ENCODE assay signal across 8 cellular contexts in the genomic region with DNA sequence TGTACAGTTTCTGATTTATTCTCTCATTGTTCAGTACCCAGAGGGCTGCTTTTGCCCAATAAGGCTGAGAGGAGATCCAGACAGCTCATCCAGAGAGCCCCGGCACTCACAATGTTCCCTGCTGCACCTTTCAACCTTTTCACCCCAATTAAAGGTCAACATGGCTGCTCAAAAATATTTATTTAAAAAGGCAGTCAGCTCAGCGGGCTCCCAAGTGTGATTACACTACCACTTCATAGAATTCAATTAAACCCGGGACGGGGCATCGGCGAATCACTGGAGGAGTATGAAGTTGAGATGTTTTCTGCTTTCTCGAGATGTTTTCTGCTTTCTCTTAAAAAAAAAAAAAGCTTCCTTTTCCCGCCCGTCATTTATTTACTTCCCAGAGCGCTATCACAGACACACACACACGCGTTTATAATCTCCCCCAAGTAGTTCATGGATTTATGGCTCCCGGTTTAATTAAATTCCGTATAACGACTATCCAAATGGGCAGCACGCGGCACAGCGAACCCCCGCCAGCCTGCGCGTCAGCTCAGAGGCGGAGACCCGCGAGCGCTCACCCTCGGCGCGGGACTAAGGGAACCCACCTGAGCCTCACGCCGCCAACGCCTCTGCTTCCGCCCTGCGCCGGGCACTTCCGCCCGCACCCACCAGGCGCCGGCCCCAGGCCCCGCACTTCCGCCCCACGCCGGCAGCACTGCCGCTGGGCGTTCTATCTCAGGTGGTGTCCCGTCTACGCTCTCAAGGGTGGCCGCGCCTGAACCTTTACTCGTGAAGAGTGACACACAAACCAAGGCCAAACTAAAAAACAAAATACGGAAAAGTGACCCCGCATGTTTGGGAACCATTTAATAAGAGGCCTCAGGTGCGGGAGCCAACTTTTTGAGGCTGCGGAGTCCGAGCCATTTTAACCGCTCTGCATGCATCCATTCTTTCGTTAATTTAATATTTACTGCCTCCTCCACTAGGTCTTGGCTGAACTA. TPM values are rescaled to one million over a fixed set of nuclear protein-coding genes. Genes with fewer than 3 reads are reported as not detected.
DNase-seq lines count a peak whose midpoint lies in the region; ATAC-seq and TF ChIP-seq lines count a peak whose summit lies in the region.

C5orf63 (minus strand) TSS at position 642 of the 986 bp plus-strand sequence. CDS start 14,507 bp downstream, outside the sequence.

- H3K36me3 ChIP-seq in MG63 (peaks cover 17% of the 10 kb centered on the region), WERI-Rb-1 (no peaks in the 10 kb centered on the region), breast epithelium (no peaks in the 10 kb centered on the region), left lung (no peaks in the 10 kb centered on the region)

- H3K27ac ChIP-seq in WERI-Rb-1 (peak within 1 kb of the TSS; percentile 67), breast epithelium (peak within 1 kb of the TSS; percentile 29 to 62), left lung (peak within 1 kb of the TSS in 1 of 2 donors; percentile 57)

- H3K9me3 ChIP-seq in MG63 (no peaks in the 10 kb centered on the region), WERI-Rb-1 (ENCODE audit: severe bottlenecking) (no peaks in the 10 kb centered on the region), breast epithelium (no peaks in the 10 kb centered on the region), left lung (no peaks in the 10 kb centered on the region)

- ATAC-seq in GM21825 (IDR thresholded peaks at IDR 0.05; ENCODE audit: unreplicated experiment) (peak; percentile 99), left lung (peak; percentile 97)

- intact Hi-C loops in breast epithelium (cut with DNase I; ENCODE audit: low total_unique reads) (no loop called here), left lung (cut with DNase I) (no loop called here)

- TF ChIP-seq POLR2A in breast epithelium (IDR thresholded peaks at IDR 0.05) = no peak

- peak; percentile 77 for DNase-seq in GM03348 (ENCODE audit: low spot score)
- DNase-seq in MG63 = peak; percentile 88
- peak; percentile 71 for DNase-seq in WERI-Rb-1
- peak in 1 of 2 donors; percentile 58 for DNase-seq in breast epithelium (ENCODE audit: low spot score in 2 of 2)
- DNase-seq in left lung = peak; percentile 69 to 93
- DNase-seq in stimulated activated CD4-positive, alpha-beta T cell treated with anti-CD3 and anti-CD28 coated beads, TNF-alpha, amount 100 ng/mL, for 4 hours (ENCODE audit: low read depth in 3 of 3) = peak; percentile 38 to 55 (median 49)
- DNase-seq in epidermal melanocyte (ENCODE audit: insufficient read length, low spot score) = no peak

- H3K4me1 ChIP-seq in breast epithelium (no peaks in the 10 kb centered on the region), left lung (peaks cover 0 to 10% of the 10 kb centered on the region in 2 donors)

- H3K4me3 ChIP-seq in MG63 (peak within 1 kb of the TSS; percentile 69), WERI-Rb-1 (ENCODE audit: low read depth, low read length) (peak within 1 kb of the TSS; percentile 47), breast epithelium (peak within 1 kb of the TSS; percentile 54 to 83 (median 56)), left lung (peak within 1 kb of the TSS; percentile 54 to 55)

- TF ChIP-seq CTCF in WERI-Rb-1 (IDR thresholded peaks at IDR 0.05; ENCODE audit: low read depth, low read length) = no peak
- TF ChIP-seq CTCF in breast epithelium (IDR thresholded peaks at IDR 0.05) = peak in 1 of 3 donors; percentile 41
- TF ChIP-seq CTCF in left lung (IDR thresholded peaks at IDR 0.05) = peak; percentile 8 to 45

- H3K27me3 ChIP-seq in MG63 (no peaks in the 10 kb centered on the region), WERI-Rb-1 (ENCODE audit: insufficient read depth, low read depth, severe bottlenecking) (no peaks in the 10 kb centered on the region), breast epithelium (no peaks in the 10 kb centered on the region), left lung (no peaks in the 10 kb centered on the region)

RNA-seq across cellular contexts. Expression of gene C5orf63, which starts in this region (rescaled TPM):
- 2.5 and 12.2 TPM in 2 replicates for total RNA-seq in MG63 (2014; rRNA removed; shearing (Covaris generic); ENCODE audit: low replicate concordance)
- total RNA-seq in breast epithelium = 1 to 10 TPM; 2.4 to 5.6 (median 4.0) TPM
- 1 to 10 TPM; 7.4 to 8.4 TPM for total RNA-seq in left lung
